Comparison of ENCODE assay signal across 14 cellular contexts in the genomic region with DNA sequence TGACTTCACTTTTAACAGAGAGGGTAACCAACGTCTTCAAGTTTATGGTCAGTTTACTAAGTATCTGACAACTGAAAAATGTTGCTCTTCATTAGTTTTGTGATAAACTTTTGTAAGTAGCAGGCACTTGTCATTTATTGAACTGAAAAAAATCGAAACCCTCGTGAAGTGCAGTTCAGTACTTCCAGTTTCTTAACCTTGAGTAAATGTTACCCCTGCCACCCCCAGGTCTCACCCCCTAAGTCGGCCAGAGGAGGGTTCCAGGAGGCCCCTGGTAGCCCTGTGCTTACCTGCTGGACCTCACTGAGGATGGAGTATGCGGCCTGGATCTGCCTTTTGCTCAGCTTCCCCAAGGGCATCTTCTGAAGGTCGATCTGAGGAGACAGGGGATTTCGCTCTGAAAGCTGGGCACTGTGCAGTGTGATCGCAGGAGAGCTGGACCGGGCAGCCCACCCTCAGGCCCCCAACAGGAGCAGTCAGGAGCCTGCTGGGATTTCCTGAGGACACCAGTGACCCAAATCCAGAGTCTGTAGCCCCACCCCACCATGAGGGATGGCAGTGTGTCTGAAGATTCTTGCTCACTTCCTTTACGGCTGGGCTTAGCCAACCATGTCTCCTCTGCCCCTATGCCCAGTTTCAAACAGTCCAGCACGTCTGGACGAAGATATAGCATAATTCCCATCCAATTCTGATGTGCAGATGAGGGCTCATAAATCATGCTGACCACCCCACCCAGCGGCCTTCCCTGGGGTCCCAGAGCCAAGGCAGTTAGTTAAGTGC. TPM values are rescaled to one million over a fixed set of nuclear protein-coding genes. Genes with fewer than 3 reads are reported as not detected.
A peak's percentile ranks its signal among the peaks of the same experiment; 100 is the strongest.
DNase-seq lines count a peak whose midpoint lies in the region; ATAC-seq and TF ChIP-seq lines count a peak whose summit lies in the region.
"Had no signal": no experiment of that assay in that cellular context is flagged by ENCODE, and none has a peak within 500 bp of the region (broad histone marks: within the 10 kb centered on the region; RNA-seq: fewer than 3 reads in every experiment).

No MANE protein-coding gene starts in this region.

- H3K9me2 ChIP-seq in Karpas-422 (replicated peaks; ENCODE audit: insufficient read depth, low read length): no peaks in the 10 kb centered on the region

- no peaks in the 10 kb centered on the region for H3K9me3 ChIP-seq in Karpas-422 (ENCODE audit: low read length)
- H3K9me3 ChIP-seq: BE2C had no signal

- peak overlapping the region; percentile 94 for H3K27ac ChIP-seq in Karpas-422 (ENCODE audit: low read length)
- H3K27ac ChIP-seq: neural progenitor cell had no signal

- H3K27me3 ChIP-seq in GM06990 (replicated peaks; ENCODE audit: control insufficient read depth, insufficient read depth, low read length): no peaks in the 10 kb centered on the region
- H3K27me3 ChIP-seq in Karpas-422 (ENCODE audit: low read length): no peaks in the 10 kb centered on the region
- H3K27me3 ChIP-seq: BE2C, neural progenitor cell had no signal

- H3K4me3 ChIP-seq in GM06990 (replicated peaks; ENCODE audit: low read depth, low read length) (peak overlapping the region; percentile 13), Karpas-422 (ENCODE audit: low read length) (peak overlapping the region; percentile 39)
- H3K4me3 ChIP-seq: neural progenitor cell had no signal

- H2AFZ ChIP-seq in Karpas-422 (ENCODE audit: low read length): no peak overlapping the region
- H2AFZ ChIP-seq: neural progenitor cell had no signal

- ATAC-seq in GM19025 (IDR thresholded peaks at IDR 0.05; ENCODE audit: low read depth, unreplicated experiment) (peak; percentile 60), HG02623 (IDR thresholded peaks at IDR 0.05; ENCODE audit: unreplicated experiment) (peak; percentile 70), HG03565 (IDR thresholded peaks at IDR 0.05; ENCODE audit: unreplicated experiment) (no peak)
- ATAC-seq: stimulated activated naive CD8-positive, alpha-beta T cell treated with anti-CD3 and anti-CD28 coated beads, Interleukin-15, amount 100 ng/mL, for 72 hours had no signal

- no peak for TF ChIP-seq CTCF in GM06990 (IDR thresholded peaks at IDR 0.05; ENCODE audit: insufficient read depth, low read length, poor library complexity, severe bottlenecking)

- peak overlapping the region; percentile 66 for H3K9ac ChIP-seq in Karpas-422 (ENCODE audit: low read length)
- H3K9ac ChIP-seq: neural progenitor cell had no signal

- no peaks in the 10 kb centered on the region for H4K20me1 ChIP-seq in Karpas-422 (ENCODE audit: insufficient read depth, low read depth, low read length)

- DNase-seq in GM06990 (ENCODE audit: extremely low read depth, insufficient read length) (peak; percentile 36), Karpas-422 (peak; percentile 68), HT-29 (ENCODE audit: low spot score) (no peak), NCI-H524 treated with DMSO at 0.1 percent for 48 hours (lab: John Stamatoyannopoulos, UW) (no peak), DMS79 (lab: John Stamatoyannopoulos, UW) (no peak)
- DNase-seq: activated T-cell treated with anti-CD3 and anti-CD28 coated beads, Interleukin-2, amount 50 U/mL, for 1 hour; BE2C; NCI-H1048; stimulated activated naive CD8-positive, alpha-beta T cell treated with anti-CD3 and anti-CD28 coated beads, Interleukin-15, amount 100 ng/mL, for 72 hours; T1000 had no signal

- H3K36me3 ChIP-seq in GM06990 (ENCODE audit: control insufficient read depth, insufficient read depth, low read length): peaks cover 54% of the 10 kb centered on the region
- H3K36me3 ChIP-seq in Karpas-422 (ENCODE audit: insufficient read depth, low read length): peaks cover 76% of the 10 kb centered on the region

- peak overlapping the region; percentile 61 for H3K4me2 ChIP-seq in Karpas-422 (ENCODE audit: low read depth, low read length, poor library complexity, severe bottlenecking)
- H3K4me2 ChIP-seq: neural progenitor cell had no signal

- H3K79me2 ChIP-seq in Karpas-422 (ENCODE audit: low read length): peaks cover 54% of the 10 kb centered on the region

- H3K4me1 ChIP-seq in Karpas-422 (ENCODE audit: low read length): peaks cover 71% of the 10 kb centered on the region
- H3K4me1 ChIP-seq: neural progenitor cell had no signal

RNA-seq across cellular contexts. Expression of a gene that starts 37.6 kb away (rescaled TPM):
- total RNA-seq in Karpas-422 (2014; rRNA removed; shearing (Covaris generic); ENCODE audit: low replicate concordance): 298 and 586 TPM in 2 replicates
- total RNA-seq in HT-29 (2014; rRNA removed; shearing (Covaris generic)): 140 and 163 TPM in 2 replicates

Comparison
In these comparisons a context has a peak if more than half of its experiments do, and no peak if none do; other contexts are left out.
1. DNase-seq: peak in GM06990 (single experiment) and Karpas-422 (single experiment); none in HT-29 (single experiment), NCI-H524 treated with DMSO at 0.1 percent for 48 hours (single experiment) and DMS79 (single experiment).